Comparison of ENCODE assay signal across 8 cellular contexts in genomic region chr7:21137640-21138039, GRCh38.
"Had no signal": no experiment of that assay in that cellular context is flagged by ENCODE, and none has a peak within 500 bp of the region (broad histone marks: within the 10 kb centered on the region; RNA-seq: fewer than 3 reads in every experiment).

No MANE protein-coding gene starts in this region.

- FAIRE-seq: G401.6, GM12878, GM12891, GM12892, GM18507, GM19239 had no signal

- DNase-seq: GDM1, GF-D8 had no signal

- H3K4me3 ChIP-seq: GM12878 had no signal

- ATAC-seq: GM12878 had no signal
